Comparison of ENCODE assay signal across 22 cellular contexts in genomic region chr15:57330619-57331018, GRCh38. TPM values are rescaled to one million over a fixed set of nuclear protein-coding genes. Genes with fewer than 3 reads are reported as not detected.
A peak's percentile ranks its signal among the peaks of the same experiment; 100 is the strongest.
DNase-seq lines count a peak whose midpoint lies in the region; ATAC-seq, FAIRE-seq and TF ChIP-seq lines count a peak whose summit lies in the region.
"Had no signal": no experiment of that assay in that cellular context is flagged by ENCODE, and none has a peak within 500 bp of the region (broad histone marks: within the 10 kb centered on the region; RNA-seq: fewer than 3 reads in every experiment).

No MANE protein-coding gene starts in this region.

- H3K36me3 Mint-ChIP-seq in astrocyte (ENCODE audit: low read depth, unreplicated experiment): no peaks in the 10 kb centered on the region
- no peaks in the 10 kb centered on the region for H3K36me3 Mint-ChIP-seq in activated T-helper 2 cell treated with anti-CD3 and anti-CD28 coated beads, Interferon-gamma antibody, Interleukin-2, Interleukin-4, amounts not matched to agents 10 μg/mL and 5 μg/mL and 100 μg/mL, durations not matched to agents 14 hours and 24 hours and 36 hours (ENCODE audit: low read depth)
- H3K36me3 Mint-ChIP-seq: CD4-positive, alpha-beta memory T cell; IgD-negative memory B cell had no signal

- no peaks in the 10 kb centered on the region for H4K20me1 ChIP-seq in astrocyte (ENCODE audit: insufficient read depth, low read length)

- H3K27me3 ChIP-seq in astrocyte (ENCODE audit: insufficient read depth, low read length): peaks cover 3% of the 10 kb centered on the region
- H3K27me3 ChIP-seq in vagina: no peaks in the 10 kb centered on the region
- H3K27me3 ChIP-seq: BE2C had no signal

- intact Hi-C loops in vagina (cut with DNase I): no loop called here
- intact Hi-C loops in activated T-helper 2 cell treated with anti-CD3 and anti-CD28 coated beads, Interferon-gamma antibody, Interleukin-2, Interleukin-4, amounts not matched to agents 10 μg/mL and 5 μg/mL and 100 μg/mL, durations not matched to agents 14 hours and 24 hours and 36 hours (cut with micrococcal nuclease): no loop called here

- no peak overlapping the region for H3K4me2 ChIP-seq in astrocyte (ENCODE audit: low read length)
- H3K4me2 ChIP-seq: GM23338 had no signal

- H3K9me3 Mint-ChIP-seq in astrocyte (ENCODE audit: unreplicated experiment): no peaks in the 10 kb centered on the region
- no peaks in the 10 kb centered on the region for H3K9me3 Mint-ChIP-seq in activated T-helper 2 cell treated with anti-CD3 and anti-CD28 coated beads, Interferon-gamma antibody, Interleukin-2, Interleukin-4, amounts not matched to agents 10 μg/mL and 5 μg/mL and 100 μg/mL, durations not matched to agents 14 hours and 24 hours and 36 hours
- H3K9me3 Mint-ChIP-seq: CD4-positive, alpha-beta memory T cell; GM23338; IgD-negative memory B cell had no signal

- H3K27me3 Mint-ChIP-seq in astrocyte (ENCODE audit: low read depth, unreplicated experiment): no peaks in the 10 kb centered on the region
- H3K27me3 Mint-ChIP-seq in activated T-helper 2 cell treated with anti-CD3 and anti-CD28 coated beads, Interferon-gamma antibody, Interleukin-2, Interleukin-4, amounts not matched to agents 10 μg/mL and 5 μg/mL and 100 μg/mL, durations not matched to agents 14 hours and 24 hours and 36 hours (ENCODE audit: low read depth): peaks cover 5% of the 10 kb centered on the region

- H3K27ac Mint-ChIP-seq in astrocyte (ENCODE audit: unreplicated experiment): no peak overlapping the region
- no peak overlapping the region for H3K27ac Mint-ChIP-seq in activated T-helper 2 cell treated with anti-CD3 and anti-CD28 coated beads, Interferon-gamma antibody, Interleukin-2, Interleukin-4, amounts not matched to agents 10 μg/mL and 5 μg/mL and 100 μg/mL, durations not matched to agents 14 hours and 24 hours and 36 hours
- H3K27ac Mint-ChIP-seq: CD4-positive, alpha-beta memory T cell; GM23338 had no signal

- no peaks in the 10 kb centered on the region for H3K9me3 ChIP-seq in astrocyte (ENCODE audit: insufficient read depth, low read depth, low read length)
- no peaks in the 10 kb centered on the region for H3K9me3 ChIP-seq in vagina
- H3K9me3 ChIP-seq: BE2C had no signal

- no peak overlapping the region for H3K4me3 ChIP-seq in astrocyte (ENCODE audit: insufficient read depth, low read depth, low read length)
- H3K4me3 ChIP-seq in vagina: no peak overlapping the region
- H3K4me3 ChIP-seq: GM23338 had no signal

- DNase-seq in EH (ENCODE audit: low read depth) (peak; percentile 81), NCI-H460 (ENCODE audit: extremely low read depth, low read depth) (peak; percentile 54), astrocyte (ENCODE audit: low read depth) (peak; percentile 83), fibroblast of peridontal ligament (ENCODE audit: extremely low read depth) (peak; percentile 27), NCI-H2107 treated with DMSO at 0.1 percent for 48 hours (lab: John Stamatoyannopoulos, UW; ENCODE audit: unreplicated experiment) (no peak), vagina (ENCODE audit: extremely low spot score in 2 of 2) (no peak)
- no peak for DNase-seq in activated T-helper 2 cell treated with anti-CD3 and anti-CD28 coated beads, Interferon-gamma antibody, Interleukin-2, Interleukin-4, amounts not matched to agents 10 μg/mL and 5 μg/mL and 100 μg/mL, durations not matched to agents 14 hours and 24 hours and 36 hours (ENCODE audit: low spot score)
- DNase-seq: BE2C; CD4-positive, alpha-beta memory T cell; EL; MM.1S; NCI-H1092; NCI-H146; NCI-H2081; NCI-H510A; NCI-H774; SHP77 had no signal

- no peak for ATAC-seq in GM19455 (IDR thresholded peaks at IDR 0.05; ENCODE audit: unreplicated experiment)
- ATAC-seq: GM23338 had no signal

- no peak for TF ChIP-seq POLR2A in vagina (IDR thresholded peaks at IDR 0.05)

- no peak for FAIRE-seq in astrocyte (lab: Jason Lieb, UNC)
- FAIRE-seq: A204.1, GM12891 had no signal

- H3K4me1 Mint-ChIP-seq in astrocyte (ENCODE audit: low read depth, unreplicated experiment): peaks cover 23% of the 10 kb centered on the region
- H3K4me1 Mint-ChIP-seq in activated T-helper 2 cell treated with anti-CD3 and anti-CD28 coated beads, Interferon-gamma antibody, Interleukin-2, Interleukin-4, amounts not matched to agents 10 μg/mL and 5 μg/mL and 100 μg/mL, durations not matched to agents 14 hours and 24 hours and 36 hours (ENCODE audit: low read depth): peaks cover 5% of the 10 kb centered on the region

- H3K4me3 Mint-ChIP-seq in astrocyte (ENCODE audit: unreplicated experiment): no peak overlapping the region
- H3K4me3 Mint-ChIP-seq in activated T-helper 2 cell treated with anti-CD3 and anti-CD28 coated beads, Interferon-gamma antibody, Interleukin-2, Interleukin-4, amounts not matched to agents 10 μg/mL and 5 μg/mL and 100 μg/mL, durations not matched to agents 14 hours and 24 hours and 36 hours (ENCODE audit: low read depth): no peak overlapping the region
- H3K4me3 Mint-ChIP-seq: CD4-positive, alpha-beta memory T cell; GM23338; IgD-negative memory B cell had no signal

- H3K27ac ChIP-seq in astrocyte (ENCODE audit: low read depth, low read length) (no peak overlapping the region), vagina (no peak overlapping the region)

- H3K79me2 ChIP-seq in astrocyte (ENCODE audit: insufficient read depth, low read length): no peaks in the 10 kb centered on the region

- no peaks in the 10 kb centered on the region for H3K36me3 ChIP-seq in astrocyte (ENCODE audit: insufficient read depth, low read length)
- H3K36me3 ChIP-seq in vagina: no peaks in the 10 kb centered on the region
- H3K36me3 ChIP-seq: BE2C had no signal

- TF ChIP-seq CTCF in astrocyte (IDR thresholded peaks at IDR 0.05; ENCODE audit: insufficient read depth, low read depth, low read length) (no peak), vagina (IDR thresholded peaks at IDR 0.05) (no peak)

- H3K4me1 ChIP-seq in astrocyte (ENCODE audit: insufficient read depth, low read length): peaks cover 41% of the 10 kb centered on the region
- H3K4me1 ChIP-seq in vagina: peaks cover 11% of the 10 kb centered on the region

- H2AFZ ChIP-seq in astrocyte (ENCODE audit: low read depth, low read length): no peak overlapping the region
- H2AFZ ChIP-seq: GM23338 had no signal

- H3K9ac ChIP-seq in astrocyte (ENCODE audit: low read length): no peak overlapping the region

RNA-seq across cellular contexts. Expression of gene CGNL1, which starts 45.7 kb away (rescaled TPM):
- 0.82 and 0.98 TPM in 2 replicates for total RNA-seq in NCI-H460 (2014; rRNA removed; shearing (Covaris generic))
- 1.3 and 1.4 TPM in 2 replicates for polyA plus RNA-seq in NCI-H460 (2014; cell fraction: nucleus; rRNA removed)
- total RNA-seq in astrocyte (10.2 and 11.0 TPM in 2 replicates), vagina (38.3 TPM)
- total RNA-seq in activated T-helper 2 cell treated with anti-CD3 and anti-CD28 coated beads, Interferon-gamma antibody, Interleukin-2, Interleukin-4, amounts not matched to agents 10 μg/mL and 5 μg/mL and 100 μg/mL, durations not matched to agents 14 hours and 24 hours and 36 hours: not detected in 2 replicates
- total RNA-seq: CD4-positive, alpha-beta memory T cell had no signal
- polyA plus RNA-seq: CD4-positive, alpha-beta memory T cell had no signal

Comparison
In these comparisons a context has a peak if more than half of its experiments do, and no peak if none do; other contexts are left out.
1. DNase-seq: peak in EH (single experiment), NCI-H460 (single experiment), astrocyte (single experiment) and fibroblast of peridontal ligament (single experiment); none in NCI-H2107 treated with DMSO at 0.1 percent for 48 hours (single experiment), vagina (0 of 2) and activated T-helper 2 cell treated with anti-CD3 and anti-CD28 coated beads, Interferon-gamma antibody, Interleukin-2, Interleukin-4, amounts not matched to agents 10 μg/mL and 5 μg/mL and 100 μg/mL, durations not matched to agents 14 hours and 24 hours and 36 hours (single experiment).